1 cellular context compared by ENCODE assay signal in the genomic region with DNA sequence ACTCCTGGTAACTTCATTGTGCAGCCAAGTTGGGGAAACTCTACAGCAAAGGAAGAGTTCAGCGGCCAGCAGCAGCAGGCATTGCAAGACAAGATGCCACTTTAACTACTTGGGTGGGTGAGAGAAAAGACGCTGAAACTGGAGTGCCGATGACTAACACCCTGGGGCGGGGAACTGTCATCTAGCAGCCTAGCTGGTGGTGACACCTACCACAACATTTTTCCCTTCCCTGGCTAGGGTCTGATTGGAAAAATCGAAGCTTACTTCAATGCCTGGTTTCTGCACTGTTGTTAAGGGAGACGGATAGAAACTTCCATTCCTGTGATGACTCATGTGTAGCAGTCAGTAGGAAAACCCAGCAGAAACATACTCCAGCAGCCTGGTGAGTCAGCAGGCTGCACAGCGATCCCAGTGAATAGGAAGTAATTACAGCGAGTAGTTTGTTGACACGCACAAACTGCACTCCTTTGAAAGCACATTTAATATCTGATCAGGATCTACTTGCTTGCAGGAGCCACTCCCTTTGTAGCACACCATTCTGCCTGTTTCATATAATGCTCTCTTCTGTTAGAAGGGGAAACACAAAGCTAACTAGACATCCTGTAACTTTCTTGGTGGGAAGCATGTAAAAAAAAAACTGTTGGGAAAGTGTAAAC.
TF ChIP-seq lines count a peak whose summit lies in the region.

No MANE protein-coding gene starts in this region.

TF ChIP-seq in HEK293, 187 proteins besides CTCF, POLR2A, EP300 and RAD21 (continued from another document and continues in another):
- TF ChIP-seq, protein P1, sequence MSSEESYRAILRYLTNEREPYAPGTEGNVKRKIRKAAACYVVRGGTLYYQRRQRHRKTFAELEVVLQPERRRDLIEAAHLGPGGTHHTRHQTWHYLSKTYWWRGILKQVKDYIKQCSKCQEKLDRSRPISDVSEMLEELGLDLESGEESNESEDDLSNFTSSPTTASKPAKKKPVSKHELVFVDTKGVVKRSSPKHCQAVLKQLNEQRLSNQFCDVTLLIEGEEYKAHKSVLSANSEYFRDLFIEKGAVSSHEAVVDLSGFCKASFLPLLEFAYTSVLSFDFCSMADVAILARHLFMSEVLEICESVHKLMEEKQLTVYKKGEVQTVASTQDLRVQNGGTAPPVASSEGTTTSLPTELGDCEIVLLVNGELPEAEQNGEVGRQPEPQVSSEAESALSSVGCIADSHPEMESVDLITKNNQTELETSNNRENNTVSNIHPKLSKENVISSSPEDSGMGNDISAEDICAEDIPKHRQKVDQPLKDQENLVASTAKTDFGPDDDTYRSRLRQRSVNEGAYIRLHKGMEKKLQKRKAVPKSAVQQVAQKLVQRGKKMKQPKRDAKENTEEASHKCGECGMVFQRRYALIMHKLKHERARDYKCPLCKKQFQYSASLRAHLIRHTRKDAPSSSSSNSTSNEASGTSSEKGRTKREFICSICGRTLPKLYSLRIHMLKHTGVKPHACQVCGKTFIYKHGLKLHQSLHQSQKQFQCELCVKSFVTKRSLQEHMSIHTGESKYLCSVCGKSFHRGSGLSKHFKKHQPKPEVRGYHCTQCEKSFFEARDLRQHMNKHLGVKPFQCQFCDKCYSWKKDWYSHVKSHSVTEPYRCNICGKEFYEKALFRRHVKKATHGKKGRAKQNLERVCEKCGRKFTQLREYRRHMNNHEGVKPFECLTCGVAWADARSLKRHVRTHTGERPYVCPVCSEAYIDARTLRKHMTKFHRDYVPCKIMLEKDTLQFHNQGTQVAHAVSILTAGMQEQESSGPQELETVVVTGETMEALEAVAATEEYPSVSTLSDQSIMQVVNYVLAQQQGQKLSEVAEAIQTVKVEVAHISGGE (tag by site-specific recombination; conservative IDR thresholded peaks at IDR 0.05; ENCODE audit: low read depth) = 0 out of 2 replicates have a peak, but pooled peaks have one; percentile 17
- TF ChIP-seq ZNF23 (tag by site-specific recombination; IDR thresholded peaks at IDR 0.05; ENCODE audit: borderline replicate concordance) (no peak), KLF9 (tag by site-specific recombination; IDR thresholded peaks at IDR 0.05; ENCODE audit: low read depth) (peak; percentile 24; the same call in 1 of the 2 replicates), ZSCAN30 (tag by site-specific recombination; IDR thresholded peaks at IDR 0.05) (peak; percentile 98), KLF1 (tag by site-specific recombination; IDR thresholded peaks at IDR 0.05) (0 out of 2 replicates have a peak, but pooled peaks have one; percentile 34), ZNF600 (tag by site-specific recombination; IDR thresholded peaks at IDR 0.05) (peak; percentile 82), ZNF24 (tag by site-specific recombination; IDR thresholded peaks at IDR 0.05) (0 out of 2 replicates have a peak, but pooled peaks have one; percentile 68), ZNF248 (tag by site-specific recombination; IDR thresholded peaks at IDR 0.05) (no peak), HOXA7 (CRISPR knock-in tag; IDR thresholded peaks at IDR 0.05; ENCODE audit: borderline replicate concordance) (no peak), ZNF391 (tag by site-specific recombination; IDR thresholded peaks at IDR 0.05; ENCODE audit: borderline replicate concordance, low read depth) (peak; percentile 36; the same call in 1 of the 2 replicates), ZNF660 (tag by site-specific recombination; IDR thresholded peaks at IDR 0.05) (peak; percentile 95), ZBTB48 (tag by site-specific recombination; IDR thresholded peaks at IDR 0.05) (peak; percentile 60; the same call in 1 of the 2 replicates), ZNF335 (tag by site-specific recombination; conservative IDR thresholded peaks at IDR 0.05) (peak; percentile 89), GLIS1 (tag by site-specific recombination; IDR thresholded peaks at IDR 0.05) (peak; percentile 66; the same call in 1 of the 2 replicates), SETDB1 (IDR thresholded peaks at IDR 0.05; ENCODE audit: insufficient read length, low read length) (peak; percentile 59), ZBTB1 (tag by site-specific recombination; IDR thresholded peaks at IDR 0.05) (no peak), ZNF529 (tag by site-specific recombination; IDR thresholded peaks at IDR 0.05; ENCODE audit: insufficient replicate concordance) (no peak), ZNF157 (tag by site-specific recombination; IDR thresholded peaks at IDR 0.05) (no peak)
- TF ChIP-seq, protein P2, sequence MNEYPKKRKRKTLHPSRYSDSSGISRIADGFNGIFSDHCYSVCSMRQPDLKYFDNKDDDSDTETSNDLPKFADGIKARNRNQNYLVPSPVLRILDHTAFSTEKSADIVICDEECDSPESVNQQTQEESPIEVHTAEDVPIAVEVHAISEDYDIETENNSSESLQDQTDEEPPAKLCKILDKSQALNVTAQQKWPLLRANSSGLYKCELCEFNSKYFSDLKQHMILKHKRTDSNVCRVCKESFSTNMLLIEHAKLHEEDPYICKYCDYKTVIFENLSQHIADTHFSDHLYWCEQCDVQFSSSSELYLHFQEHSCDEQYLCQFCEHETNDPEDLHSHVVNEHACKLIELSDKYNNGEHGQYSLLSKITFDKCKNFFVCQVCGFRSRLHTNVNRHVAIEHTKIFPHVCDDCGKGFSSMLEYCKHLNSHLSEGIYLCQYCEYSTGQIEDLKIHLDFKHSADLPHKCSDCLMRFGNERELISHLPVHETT (tag by site-specific recombination; IDR thresholded peaks at IDR 0.05) = 0 out of 2 replicates have a peak, but pooled peaks have one; percentile 33
- TF ChIP-seq, protein P3, sequence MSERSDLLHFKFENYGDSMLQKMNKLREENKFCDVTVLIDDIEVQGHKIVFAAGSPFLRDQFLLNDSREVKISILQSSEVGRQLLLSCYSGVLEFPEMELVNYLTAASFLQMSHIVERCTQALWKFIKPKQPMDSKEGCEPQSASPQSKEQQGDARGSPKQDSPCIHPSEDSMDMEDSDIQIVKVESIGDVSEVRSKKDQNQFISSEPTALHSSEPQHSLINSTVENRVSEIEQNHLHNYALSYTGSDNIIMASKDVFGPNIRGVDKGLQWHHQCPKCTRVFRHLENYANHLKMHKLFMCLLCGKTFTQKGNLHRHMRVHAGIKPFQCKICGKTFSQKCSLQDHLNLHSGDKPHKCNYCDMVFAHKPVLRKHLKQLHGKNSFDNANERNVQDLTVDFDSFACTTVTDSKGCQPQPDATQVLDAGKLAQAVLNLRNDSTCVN (tag by site-specific recombination; optimal IDR thresholded peaks at IDR 0.05) = no peak
- TF ChIP-seq, protein P4, sequence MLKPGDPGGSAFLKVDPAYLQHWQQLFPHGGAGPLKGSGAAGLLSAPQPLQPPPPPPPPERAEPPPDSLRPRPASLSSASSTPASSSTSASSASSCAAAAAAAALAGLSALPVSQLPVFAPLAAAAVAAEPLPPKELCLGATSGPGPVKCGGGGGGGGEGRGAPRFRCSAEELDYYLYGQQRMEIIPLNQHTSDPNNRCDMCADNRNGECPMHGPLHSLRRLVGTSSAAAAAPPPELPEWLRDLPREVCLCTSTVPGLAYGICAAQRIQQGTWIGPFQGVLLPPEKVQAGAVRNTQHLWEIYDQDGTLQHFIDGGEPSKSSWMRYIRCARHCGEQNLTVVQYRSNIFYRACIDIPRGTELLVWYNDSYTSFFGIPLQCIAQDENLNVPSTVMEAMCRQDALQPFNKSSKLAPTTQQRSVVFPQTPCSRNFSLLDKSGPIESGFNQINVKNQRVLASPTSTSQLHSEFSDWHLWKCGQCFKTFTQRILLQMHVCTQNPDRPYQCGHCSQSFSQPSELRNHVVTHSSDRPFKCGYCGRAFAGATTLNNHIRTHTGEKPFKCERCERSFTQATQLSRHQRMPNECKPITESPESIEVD (tag by site-specific recombination; IDR thresholded peaks at IDR 0.05) = peak; percentile 76
- TF ChIP-seq, protein P5, sequence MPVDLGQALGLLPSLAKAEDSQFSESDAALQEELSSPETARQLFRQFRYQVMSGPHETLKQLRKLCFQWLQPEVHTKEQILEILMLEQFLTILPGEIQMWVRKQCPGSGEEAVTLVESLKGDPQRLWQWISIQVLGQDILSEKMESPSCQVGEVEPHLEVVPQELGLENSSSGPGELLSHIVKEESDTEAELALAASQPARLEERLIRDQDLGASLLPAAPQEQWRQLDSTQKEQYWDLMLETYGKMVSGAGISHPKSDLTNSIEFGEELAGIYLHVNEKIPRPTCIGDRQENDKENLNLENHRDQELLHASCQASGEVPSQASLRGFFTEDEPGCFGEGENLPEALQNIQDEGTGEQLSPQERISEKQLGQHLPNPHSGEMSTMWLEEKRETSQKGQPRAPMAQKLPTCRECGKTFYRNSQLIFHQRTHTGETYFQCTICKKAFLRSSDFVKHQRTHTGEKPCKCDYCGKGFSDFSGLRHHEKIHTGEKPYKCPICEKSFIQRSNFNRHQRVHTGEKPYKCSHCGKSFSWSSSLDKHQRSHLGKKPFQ (tag by site-specific recombination; IDR thresholded peaks at IDR 0.05) = 0 out of 2 replicates have a peak, but pooled peaks have one; percentile 25
- TF ChIP-seq, protein P6, sequence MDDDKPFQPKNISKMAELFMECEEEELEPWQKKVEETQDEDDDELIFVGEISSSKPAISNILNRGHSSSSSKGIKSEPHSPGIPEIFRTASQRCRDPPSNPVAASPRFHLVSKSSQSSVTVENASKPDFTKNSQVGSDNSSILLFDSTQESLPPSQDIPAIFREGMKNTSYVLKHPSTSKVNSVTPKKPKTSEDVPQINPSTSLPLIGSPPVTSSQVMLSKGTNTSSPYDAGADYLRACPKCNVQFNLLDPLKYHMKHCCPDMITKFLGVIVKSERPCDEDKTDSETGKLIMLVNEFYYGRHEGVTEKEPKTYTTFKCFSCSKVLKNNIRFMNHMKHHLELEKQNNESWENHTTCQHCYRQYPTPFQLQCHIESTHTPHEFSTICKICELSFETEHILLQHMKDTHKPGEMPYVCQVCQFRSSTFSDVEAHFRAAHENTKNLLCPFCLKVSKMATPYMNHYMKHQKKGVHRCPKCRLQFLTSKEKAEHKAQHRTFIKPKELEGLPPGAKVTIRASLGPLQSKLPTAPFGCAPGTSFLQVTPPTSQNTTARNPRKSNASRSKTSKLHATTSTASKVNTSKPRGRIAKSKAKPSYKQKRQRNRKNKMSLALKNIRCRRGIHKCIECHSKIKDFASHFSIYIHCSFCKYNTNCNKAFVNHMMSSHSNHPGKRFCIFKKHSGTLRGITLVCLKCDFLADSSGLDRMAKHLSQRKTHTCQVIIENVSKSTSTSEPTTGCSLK (tag by site-specific recombination; IDR thresholded peaks at IDR 0.05) = no peak
- TF ChIP-seq, protein P7, sequence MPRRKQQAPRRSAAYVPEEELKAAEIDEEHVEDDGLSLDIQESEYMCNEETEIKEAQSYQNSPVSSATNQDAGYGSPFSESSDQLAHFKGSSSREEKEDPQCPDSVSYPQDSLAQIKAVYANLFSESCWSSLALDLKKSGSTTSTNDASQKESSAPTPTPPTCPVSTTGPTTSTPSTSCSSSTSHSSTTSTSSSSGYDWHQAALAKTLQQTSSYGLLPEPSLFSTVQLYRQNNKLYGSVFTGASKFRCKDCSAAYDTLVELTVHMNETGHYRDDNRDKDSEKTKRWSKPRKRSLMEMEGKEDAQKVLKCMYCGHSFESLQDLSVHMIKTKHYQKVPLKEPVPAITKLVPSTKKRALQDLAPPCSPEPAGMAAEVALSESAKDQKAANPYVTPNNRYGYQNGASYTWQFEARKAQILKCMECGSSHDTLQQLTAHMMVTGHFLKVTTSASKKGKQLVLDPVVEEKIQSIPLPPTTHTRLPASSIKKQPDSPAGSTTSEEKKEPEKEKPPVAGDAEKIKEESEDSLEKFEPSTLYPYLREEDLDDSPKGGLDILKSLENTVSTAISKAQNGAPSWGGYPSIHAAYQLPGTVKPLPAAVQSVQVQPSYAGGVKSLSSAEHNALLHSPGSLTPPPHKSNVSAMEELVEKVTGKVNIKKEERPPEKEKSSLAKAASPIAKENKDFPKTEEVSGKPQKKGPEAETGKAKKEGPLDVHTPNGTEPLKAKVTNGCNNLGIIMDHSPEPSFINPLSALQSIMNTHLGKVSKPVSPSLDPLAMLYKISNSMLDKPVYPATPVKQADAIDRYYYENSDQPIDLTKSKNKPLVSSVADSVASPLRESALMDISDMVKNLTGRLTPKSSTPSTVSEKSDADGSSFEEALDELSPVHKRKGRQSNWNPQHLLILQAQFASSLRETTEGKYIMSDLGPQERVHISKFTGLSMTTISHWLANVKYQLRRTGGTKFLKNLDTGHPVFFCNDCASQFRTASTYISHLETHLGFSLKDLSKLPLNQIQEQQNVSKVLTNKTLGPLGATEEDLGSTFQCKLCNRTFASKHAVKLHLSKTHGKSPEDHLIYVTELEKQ (tag by site-specific recombination; IDR thresholded peaks at IDR 0.05; ENCODE audit: borderline replicate concordance) = peak; percentile 49; the same call in 1 of the 2 replicates
- TF ChIP-seq, protein P8, sequence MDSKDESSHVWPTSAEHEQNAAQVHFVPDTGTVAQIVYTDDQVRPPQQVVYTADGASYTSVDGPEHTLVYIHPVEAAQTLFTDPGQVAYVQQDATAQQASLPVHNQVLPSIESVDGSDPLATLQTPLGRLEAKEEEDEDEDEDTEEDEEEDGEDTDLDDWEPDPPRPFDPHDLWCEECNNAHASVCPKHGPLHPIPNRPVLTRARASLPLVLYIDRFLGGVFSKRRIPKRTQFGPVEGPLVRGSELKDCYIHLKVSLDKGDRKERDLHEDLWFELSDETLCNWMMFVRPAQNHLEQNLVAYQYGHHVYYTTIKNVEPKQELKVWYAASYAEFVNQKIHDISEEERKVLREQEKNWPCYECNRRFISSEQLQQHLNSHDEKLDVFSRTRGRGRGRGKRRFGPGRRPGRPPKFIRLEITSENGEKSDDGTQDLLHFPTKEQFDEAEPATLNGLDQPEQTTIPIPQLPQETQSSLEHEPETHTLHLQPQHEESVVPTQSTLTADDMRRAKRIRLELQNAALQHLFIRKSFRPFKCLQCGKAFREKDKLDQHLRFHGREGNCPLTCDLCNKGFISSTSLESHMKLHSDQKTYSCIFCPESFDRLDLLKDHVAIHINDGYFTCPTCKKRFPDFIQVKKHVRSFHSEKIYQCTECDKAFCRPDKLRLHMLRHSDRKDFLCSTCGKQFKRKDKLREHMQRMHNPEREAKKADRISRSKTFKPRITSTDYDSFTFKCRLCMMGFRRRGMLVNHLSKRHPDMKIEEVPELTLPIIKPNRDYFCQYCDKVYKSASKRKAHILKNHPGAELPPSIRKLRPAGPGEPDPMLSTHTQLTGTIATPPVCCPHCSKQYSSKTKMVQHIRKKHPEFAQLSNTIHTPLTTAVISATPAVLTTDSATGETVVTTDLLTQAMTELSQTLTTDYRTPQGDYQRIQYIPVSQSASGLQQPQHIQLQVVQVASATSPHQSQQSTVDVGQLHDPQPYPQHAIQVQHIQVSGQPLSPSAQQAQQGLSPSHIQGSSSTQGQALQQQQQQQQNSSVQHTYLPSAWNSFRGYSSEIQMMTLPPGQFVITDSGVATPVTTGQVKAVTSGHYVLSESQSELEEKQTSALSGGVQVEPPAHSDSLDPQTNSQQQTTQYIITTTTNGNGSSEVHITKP (tag by site-specific recombination; IDR thresholded peaks at IDR 0.05) = peak; percentile 92
- TF ChIP-seq, protein P9, sequence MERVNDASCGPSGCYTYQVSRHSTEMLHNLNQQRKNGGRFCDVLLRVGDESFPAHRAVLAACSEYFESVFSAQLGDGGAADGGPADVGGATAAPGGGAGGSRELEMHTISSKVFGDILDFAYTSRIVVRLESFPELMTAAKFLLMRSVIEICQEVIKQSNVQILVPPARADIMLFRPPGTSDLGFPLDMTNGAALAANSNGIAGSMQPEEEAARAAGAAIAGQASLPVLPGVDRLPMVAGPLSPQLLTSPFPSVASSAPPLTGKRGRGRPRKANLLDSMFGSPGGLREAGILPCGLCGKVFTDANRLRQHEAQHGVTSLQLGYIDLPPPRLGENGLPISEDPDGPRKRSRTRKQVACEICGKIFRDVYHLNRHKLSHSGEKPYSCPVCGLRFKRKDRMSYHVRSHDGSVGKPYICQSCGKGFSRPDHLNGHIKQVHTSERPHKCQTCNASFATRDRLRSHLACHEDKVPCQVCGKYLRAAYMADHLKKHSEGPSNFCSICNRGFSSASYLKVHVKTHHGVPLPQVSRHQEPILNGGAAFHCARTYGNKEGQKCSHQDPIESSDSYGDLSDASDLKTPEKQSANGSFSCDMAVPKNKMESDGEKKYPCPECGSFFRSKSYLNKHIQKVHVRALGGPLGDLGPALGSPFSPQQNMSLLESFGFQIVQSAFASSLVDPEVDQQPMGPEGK (tag by site-specific recombination; IDR thresholded peaks at IDR 0.05) = peak; percentile 35; the same call in 1 of the 2 replicates
